1 cellular context compared by ENCODE assay signal in the genomic region with DNA sequence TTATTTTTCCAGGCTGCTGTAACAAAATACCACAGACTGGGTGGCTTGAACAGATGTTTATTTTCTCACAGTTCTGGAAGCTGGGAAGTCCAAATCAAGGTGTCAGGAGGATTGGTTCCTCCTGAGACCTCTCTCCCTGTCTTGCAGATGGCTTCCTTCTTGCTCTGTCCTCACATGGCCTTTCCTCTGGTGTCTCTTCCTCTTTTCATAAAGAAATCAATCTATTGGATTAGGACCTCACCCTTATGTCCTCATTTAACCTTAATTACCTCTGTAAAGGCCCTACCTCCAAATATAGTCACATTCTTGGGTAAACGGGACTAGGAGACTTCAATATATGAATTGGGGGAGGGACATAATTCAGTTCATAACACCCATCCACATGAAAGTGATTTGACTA.
TF ChIP-seq lines count a peak whose summit lies in the region.

No MANE protein-coding gene starts in this region.

TF ChIP-seq in GM23338, 12 proteins besides CTCF, POLR2A, EP300 and RAD21 (continued from another document):
- TF ChIP-seq ZNF331 (CRISPR knock-in tag; IDR thresholded peaks at IDR 0.05; ENCODE audit: low read depth), result no peak
- no peak for TF ChIP-seq ZNF114 (CRISPR knock-in tag; IDR thresholded peaks at IDR 0.05)
- TF ChIP-seq, protein P1, sequence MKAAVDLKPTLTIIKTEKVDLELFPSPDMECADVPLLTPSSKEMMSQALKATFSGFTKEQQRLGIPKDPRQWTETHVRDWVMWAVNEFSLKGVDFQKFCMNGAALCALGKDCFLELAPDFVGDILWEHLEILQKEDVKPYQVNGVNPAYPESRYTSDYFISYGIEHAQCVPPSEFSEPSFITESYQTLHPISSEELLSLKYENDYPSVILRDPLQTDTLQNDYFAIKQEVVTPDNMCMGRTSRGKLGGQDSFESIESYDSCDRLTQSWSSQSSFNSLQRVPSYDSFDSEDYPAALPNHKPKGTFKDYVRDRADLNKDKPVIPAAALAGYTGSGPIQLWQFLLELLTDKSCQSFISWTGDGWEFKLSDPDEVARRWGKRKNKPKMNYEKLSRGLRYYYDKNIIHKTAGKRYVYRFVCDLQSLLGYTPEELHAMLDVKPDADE (IDR thresholded peaks at IDR 0.05), result no peak
- TF ChIP-seq EZH2 (IDR thresholded peaks at IDR 0.05; ENCODE audit: low read depth, unreplicated experiment), result no peak
- no peak for TF ChIP-seq STAT1 (IDR thresholded peaks at IDR 0.05; ENCODE audit: unreplicated experiment)
- no peak for TF ChIP-seq POLR2AphosphoS5 (IDR thresholded peaks at IDR 0.05; ENCODE audit: low read depth)
- no peak for TF ChIP-seq NANOG (IDR thresholded peaks at IDR 0.05; ENCODE audit: borderline replicate concordance)
